22 cellular contexts compared by ENCODE assay signal in genomic region chr6:77038801-77039200, GRCh38.
A peak's percentile ranks its signal among the peaks of the same experiment; 100 is the strongest.
DNase-seq lines count a peak whose midpoint lies in the region; ATAC-seq and TF ChIP-seq lines count a peak whose summit lies in the region.
"Had no signal": no experiment of that assay in that cellular context is flagged by ENCODE, and none has a peak within 500 bp of the region (broad histone marks: within the 10 kb centered on the region; RNA-seq: fewer than 3 reads in every experiment).

No MANE protein-coding gene starts in this region.

- no peaks in the 10 kb centered on the region for H3K36me3 Mint-ChIP-seq in CD8-positive, alpha-beta T cell
- H3K36me3 Mint-ChIP-seq in natural killer cell treated with Interleukin-12 subunit alpha and Interleukin-12 subunit beta and Interleukin-15 and Interleukin-18, amount 100 ng/mL, for 72 hours, result peaks cover 11% of the 10 kb centered on the region
- H3K36me3 Mint-ChIP-seq: brain, IgD-negative memory B cell had no signal

- in situ Hi-C loops in astrocyte of the spinal cord (cut with HindIII; ENCODE audit: low sequenced_read_pairs), result no loop called here

- peaks cover 23% of the 10 kb centered on the region for H3K9me3 Mint-ChIP-seq in CD8-positive, alpha-beta T cell
- H3K9me3 Mint-ChIP-seq in natural killer cell treated with Interleukin-12 subunit alpha and Interleukin-12 subunit beta and Interleukin-15 and Interleukin-18, amount 100 ng/mL, for 72 hours, result peaks cover 19% of the 10 kb centered on the region

- intact Hi-C loops in CD8-positive, alpha-beta T cell (cut with DNase I, micrococcal nuclease), result no loop called here
- intact Hi-C loops in spleen (cut with DNase I; ENCODE audit: low total_unique reads), result no loop called here

- ATAC-seq in foreskin keratinocyte, result peak; percentile 24
- no peak for ATAC-seq in CD8-positive, alpha-beta T cell
- no peak for ATAC-seq in natural killer cell treated with Interleukin-12 subunit alpha and Interleukin-12 subunit beta and Interleukin-15 and Interleukin-18, amount 100 ng/mL, for 72 hours
- ATAC-seq: activated CD8-positive, alpha-beta T cell treated with anti-CD3 and anti-CD28 coated beads for 36 hours; right lobe of liver; stimulated activated naive CD8-positive, alpha-beta T cell treated with anti-CD3 and anti-CD28 coated beads, Interleukin-15, Interleukin-2, amounts not matched to agents 100 U/mL and 50 U/mL, for 24 hours had no signal

- no peaks in the 10 kb centered on the region for H3K27me3 Mint-ChIP-seq in CD8-positive, alpha-beta T cell (ENCODE audit: low read depth)
- H3K27me3 Mint-ChIP-seq in natural killer cell treated with Interleukin-12 subunit alpha and Interleukin-12 subunit beta and Interleukin-15 and Interleukin-18, amount 100 ng/mL, for 72 hours, result no peaks in the 10 kb centered on the region
- H3K27me3 Mint-ChIP-seq: activated B cell treated with CpG ODN at 0.5 μM for 24 hours; activated CD8-positive, alpha-beta T cell treated with anti-CD3 and anti-CD28 coated beads for 36 hours; dendritic cell treated with granulocyte-macrophage colony-stimulating factor and Interleukin-4, amounts not matched to agents 40 ng/mL and 50 ng/mL, for 4 days; IgD-negative memory B cell had no signal

- CTCF ChIA-PET in CD8-positive, alpha-beta T cell (lab: Charles Lee), result no interaction called here

- H3K4me3 ChIP-seq in astrocyte of the spinal cord (ENCODE audit: low read depth, low read length) (no peak overlapping the region), spleen (no peak overlapping the region)
- H3K4me3 ChIP-seq in CD8-positive, alpha-beta T cell (ENCODE audit: low read depth, low read length), result no peak overlapping the region
- H3K4me3 ChIP-seq: ovary, right lobe of liver, SJSA1 had no signal

- H3K4me3 Mint-ChIP-seq in CD8-positive, alpha-beta T cell, result no peak overlapping the region
- H3K4me3 Mint-ChIP-seq in natural killer cell treated with Interleukin-12 subunit alpha and Interleukin-12 subunit beta and Interleukin-15 and Interleukin-18, amount 100 ng/mL, for 72 hours, result no peak overlapping the region
- H3K4me3 Mint-ChIP-seq: activated B cell treated with CpG ODN at 0.5 μM for 24 hours; activated CD8-positive, alpha-beta T cell treated with anti-CD3 and anti-CD28 coated beads for 36 hours; brain; dendritic cell treated with granulocyte-macrophage colony-stimulating factor and Interleukin-4, amounts not matched to agents 40 ng/mL and 50 ng/mL, for 4 days; IgD-negative memory B cell had no signal

- no peaks in the 10 kb centered on the region for H3K4me1 ChIP-seq in foreskin keratinocyte
- no peaks in the 10 kb centered on the region for H3K4me1 ChIP-seq in CD8-positive, alpha-beta T cell (ENCODE audit: insufficient read depth, low read length)
- H3K4me1 ChIP-seq in spleen, result no peaks in the 10 kb centered on the region
- H3K4me1 ChIP-seq: right lobe of liver had no signal

- H3K9me3 ChIP-seq in CD8-positive, alpha-beta T cell (ENCODE audit: low read length), result no peaks in the 10 kb centered on the region
- peaks cover 0 to 55% (median 39%) of the 10 kb centered on the region in 8 donors for H3K9me3 ChIP-seq in spleen
- H3K9me3 ChIP-seq: ovary had no signal

- H3K27ac Mint-ChIP-seq in CD8-positive, alpha-beta T cell, result no peak overlapping the region
- no peak overlapping the region for H3K27ac Mint-ChIP-seq in natural killer cell treated with Interleukin-12 subunit alpha and Interleukin-12 subunit beta and Interleukin-15 and Interleukin-18, amount 100 ng/mL, for 72 hours
- H3K27ac Mint-ChIP-seq: activated B cell treated with CpG ODN at 0.5 μM for 24 hours; activated CD8-positive, alpha-beta T cell treated with anti-CD3 and anti-CD28 coated beads for 36 hours; brain; dendritic cell treated with granulocyte-macrophage colony-stimulating factor and Interleukin-4, amounts not matched to agents 40 ng/mL and 50 ng/mL, for 4 days; IgD-negative memory B cell had no signal

- WGBS in spleen, 5 donors, result 67 to 89% (median 76%) methylated on average over 3 of the region's 3 CpGs

- DNase-seq in HT1080 (ENCODE audit: low read depth) (peak; percentile 67), astrocyte of the spinal cord (ENCODE audit: low read depth, low spot score) (peak; percentile 66), foreskin keratinocyte (peak in 1 of 2 donors; percentile 25), amygdala (lab: John Stamatoyannopoulos, UW) (no peak), spleen (no peak)
- DNase-seq in CD8-positive, alpha-beta T cell, result no peak
- DNase-seq in natural killer cell treated with Interleukin-12 subunit alpha and Interleukin-12 subunit beta and Interleukin-15 and Interleukin-18, amount 100 ng/mL, for 72 hours (ENCODE audit: low spot score), result no peak
- DNase-seq: activated B cell treated with CpG ODN at 0.5 μM for 24 hours; activated CD8-positive, alpha-beta T cell treated with anti-CD3 and anti-CD28 coated beads for 36 hours; activated naive CD4-positive, alpha-beta T cell treated with anti-CD3 and anti-CD28 coated beads, Interleukin-2, amount 50 U/mL, for 16 hours; activated T-cell treated with anti-CD3 and anti-CD28 coated beads, Interleukin-2, amount 50 U/mL, for 48 hours; H7; NCI-H1694; NCI-H774; ovary; right lobe of liver; stimulated activated naive CD8-positive, alpha-beta T cell treated with anti-CD3 and anti-CD28 coated beads, Interleukin-15, Interleukin-2, amounts not matched to agents 100 U/mL and 50 U/mL, for 24 hours had no signal

- no peaks in the 10 kb centered on the region for H3K4me1 Mint-ChIP-seq in CD8-positive, alpha-beta T cell (ENCODE audit: low read depth)
- no peaks in the 10 kb centered on the region for H3K4me1 Mint-ChIP-seq in natural killer cell treated with Interleukin-12 subunit alpha and Interleukin-12 subunit beta and Interleukin-15 and Interleukin-18, amount 100 ng/mL, for 72 hours (ENCODE audit: low read depth in 2 of 2)
- H3K4me1 Mint-ChIP-seq: activated B cell treated with CpG ODN at 0.5 μM for 24 hours, brain, IgD-negative memory B cell had no signal

- TF ChIP-seq CTCF in astrocyte of the spinal cord (IDR thresholded peaks at IDR 0.05; ENCODE audit: low read depth, low read length) (no peak), foreskin keratinocyte (conservative IDR thresholded peaks at IDR 0.05) (no peak), spleen (IDR thresholded peaks at IDR 0.05 in 8 of 11, conservative IDR thresholded peaks at IDR 0.05 in 3 of 11) (no peak)
- TF ChIP-seq CTCF in CD8-positive, alpha-beta T cell (IDR thresholded peaks at IDR 0.05), result no peak

- TF ChIP-seq POLR2A in spleen (IDR thresholded peaks at IDR 0.05), result no peak

- H3K27me3 ChIP-seq in foreskin keratinocyte, result no peaks in the 10 kb centered on the region
- H3K27me3 ChIP-seq in CD8-positive, alpha-beta T cell (ENCODE audit: insufficient read depth, low read length), result no peaks in the 10 kb centered on the region
- H3K27me3 ChIP-seq in spleen (replicated peaks in 1 of 7), result no peaks in the 10 kb centered on the region
- H3K27me3 ChIP-seq: ovary, right lobe of liver, SJSA1 had no signal

- no peaks in the 10 kb centered on the region for H3K36me3 ChIP-seq in CD8-positive, alpha-beta T cell (ENCODE audit: insufficient read depth, low read length)
- no peaks in the 10 kb centered on the region for H3K36me3 ChIP-seq in spleen
- H3K36me3 ChIP-seq: ovary, right lobe of liver, SJSA1 had no signal

- POLR2A ChIA-PET in CD8-positive, alpha-beta T cell (lab: Charles Lee), result no interaction called here

- H3K27ac ChIP-seq in foreskin keratinocyte (no peak overlapping the region), spleen (no peak overlapping the region)
- no peak overlapping the region for H3K27ac ChIP-seq in CD8-positive, alpha-beta T cell (ENCODE audit: low read depth, low read length)
- H3K27ac ChIP-seq: epithelial cell of prostate, ovary, right lobe of liver, SJSA1 had no signal

Comparison
In these comparisons a context has a peak if more than half of its experiments do, and no peak if none do; other contexts are left out.
1. DNase-seq: peak in HT1080 (single experiment) and astrocyte of the spinal cord (single experiment); none in amygdala (0 of 56), CD8-positive, alpha-beta T cell (0 of 7), natural killer cell treated with Interleukin-12 subunit alpha and Interleukin-12 subunit beta and Interleukin-15 and Interleukin-18, amount 100 ng/mL, for 72 hours (single experiment) and spleen (single experiment).